In the genomic region with DNA sequence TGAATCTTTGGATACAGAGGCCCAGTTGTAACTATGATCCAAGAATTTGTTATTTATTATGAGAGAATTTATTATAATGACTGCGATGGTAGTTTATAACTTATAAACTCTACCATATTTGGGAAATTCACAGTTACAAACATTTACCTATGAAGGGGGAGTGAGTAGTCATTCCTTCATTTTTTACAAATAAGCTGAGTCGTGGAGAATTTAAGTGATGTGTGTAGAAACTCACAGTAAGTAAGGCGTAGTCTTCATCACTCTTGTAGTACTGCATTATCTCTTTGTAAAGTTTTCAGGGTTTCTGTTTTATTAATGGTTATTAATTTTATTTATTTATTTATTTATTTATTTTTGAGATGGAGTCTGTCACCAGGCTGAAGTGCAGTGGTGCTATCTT, we compare ENCODE assay signal across 21 cellular contexts.
"Had no signal": no experiment of that assay in that cellular context is flagged by ENCODE, and none has a peak within 500 bp of the region (broad histone marks: within the 10 kb centered on the region; RNA-seq: fewer than 3 reads in every experiment).

No MANE protein-coding gene starts in this region.

- H3K36me3 ChIP-seq: esophagus muscularis mucosa, gastroesophageal sphincter, heart left ventricle, lower lobe of right lung had no signal

- DNase-seq: dermis blood vessel endothelial cell; dorsolateral prefrontal cortex; effector CD4-positive, alpha-beta T cell; effector memory CD4-positive, alpha-beta T cell; foreskin keratinocyte; heart left ventricle; hippocampal formation; left cardiac atrium; left lung; left ventricle myocardium superior; lower lobe of right lung; mesendoderm; midbrain had no signal

- H3K27ac ChIP-seq: coronary artery, dorsolateral prefrontal cortex, esophagus muscularis mucosa, foreskin keratinocyte, gastroesophageal sphincter, heart left ventricle, left lung, lower lobe of right lung had no signal

- FAIRE-seq: colon, endothelial cell of umbilical vein, frontal cortex, islet of Langerhans, keratinocyte had no signal

- H3K27me3 ChIP-seq: dorsolateral prefrontal cortex, esophagus muscularis mucosa, foreskin keratinocyte, gastroesophageal sphincter, heart left ventricle, left lung had no signal

- H3K4me3 ChIP-seq: coronary artery, dorsolateral prefrontal cortex, esophagus muscularis mucosa, gastroesophageal sphincter, heart left ventricle, left lung, lower lobe of right lung had no signal

- ATAC-seq: foreskin keratinocyte, gastroesophageal sphincter, heart left ventricle, left cardiac atrium, left lung, left ventricle myocardium superior, lower lobe of right lung had no signal

- H3K4me1 ChIP-seq: foreskin keratinocyte had no signal

- H3K9me3 ChIP-seq: esophagus muscularis mucosa, gastroesophageal sphincter, heart left ventricle, left lung, lower lobe of right lung had no signal
